Comparison of ENCODE assay signal across 11 cellular contexts in the genomic region with DNA sequence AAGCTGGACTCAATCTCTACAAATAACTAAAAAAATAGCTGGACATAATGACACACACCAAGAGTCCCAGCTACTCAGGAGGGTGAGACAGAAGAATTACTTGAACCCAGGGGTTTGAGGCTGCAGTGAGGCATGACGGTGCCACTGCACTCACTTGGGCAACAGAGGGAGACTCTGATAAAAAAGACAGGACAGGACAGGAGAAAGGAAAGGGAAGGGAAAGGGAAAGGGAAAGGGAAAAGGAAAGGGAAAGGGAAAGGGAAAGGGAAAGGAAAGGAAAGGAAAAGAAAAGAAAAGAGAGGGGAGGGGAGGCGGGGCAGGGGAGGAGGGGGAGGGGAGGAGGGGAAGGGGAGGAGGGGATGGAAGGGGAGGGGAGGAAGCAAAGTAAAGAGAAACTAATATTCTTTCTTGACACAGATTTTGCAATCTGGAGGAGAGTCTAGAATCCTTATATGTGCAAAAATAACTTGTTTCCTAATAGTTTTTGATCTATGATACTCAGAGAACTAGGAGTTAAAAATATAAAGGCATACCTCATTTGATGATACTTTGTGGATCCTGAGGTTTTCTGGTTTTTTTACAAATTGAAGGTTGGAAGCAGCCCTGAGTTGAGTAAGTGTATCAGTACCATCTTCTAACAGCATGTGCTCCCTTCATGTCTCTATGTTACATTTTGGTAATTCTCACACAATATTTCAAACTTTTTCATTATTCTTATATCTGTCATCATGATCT. TPM values are rescaled to one million over a fixed set of nuclear protein-coding genes. Genes with fewer than 3 reads are reported as not detected.
DNase-seq lines count a peak whose midpoint lies in the region; ATAC-seq and TF ChIP-seq lines count a peak whose summit lies in the region.
"Had no signal": no experiment of that assay in that cellular context is flagged by ENCODE, and none has a peak within 500 bp of the region (broad histone marks: within the 10 kb centered on the region; RNA-seq: fewer than 3 reads in every experiment).

No MANE protein-coding gene starts in this region.

- no peaks in the 10 kb centered on the region for H3K27me3 ChIP-seq in CD8-positive, alpha-beta T cell (ENCODE audit: insufficient read depth, low read length)

- intact Hi-C loops in CD8-positive, alpha-beta T cell (cut with DNase I, micrococcal nuclease): loop anchor here (5.0 kb wide), 1 partner anchor 35 kb away; no protein-coding TSS in a partner anchor

- CTCF ChIA-PET in CD8-positive, alpha-beta T cell (lab: Charles Lee): interaction anchor here (0.9 to 1.6 kb wide), 3 partner anchors 12 to 37 kb away, joined by 3 to 5 read pairs (median 4); a partner anchor contains a TSS

- peaks cover 56% of the 10 kb centered on the region for H3K4me1 ChIP-seq in CD8-positive, alpha-beta T cell (ENCODE audit: insufficient read depth, low read length)

- peaks cover 70% of the 10 kb centered on the region for H3K36me3 Mint-ChIP-seq in CD8-positive, alpha-beta T cell
- peaks cover 23% of the 10 kb centered on the region for H3K36me3 Mint-ChIP-seq in memory B cell

- TF ChIP-seq CTCF in CD8-positive, alpha-beta T cell (IDR thresholded peaks at IDR 0.05): no peak

- peak; percentile 55 for ATAC-seq in CD8-positive, alpha-beta T cell
- ATAC-seq in GM21526 (IDR thresholded peaks at IDR 0.05; ENCODE audit: low FRiP score, unreplicated experiment) (peak; percentile 22), memory B cell (ENCODE audit: low read depth) (no peak), HG02970 (IDR thresholded peaks at IDR 0.05; ENCODE audit: low FRiP score, unreplicated experiment) (no peak)

- H3K27me3 Mint-ChIP-seq in CD8-positive, alpha-beta T cell (ENCODE audit: low read depth): no peaks in the 10 kb centered on the region
- no peaks in the 10 kb centered on the region for H3K27me3 Mint-ChIP-seq in memory B cell

- no peaks in the 10 kb centered on the region for H3K9me3 ChIP-seq in CD8-positive, alpha-beta T cell (ENCODE audit: low read length)

- POLR2A ChIA-PET in CD8-positive, alpha-beta T cell (lab: Charles Lee): interaction anchor here (1.0 to 2.2 kb wide), 2 partner anchors 12 to 16 kb away, joined by 3 to 11 read pairs; a partner anchor contains a TSS

- H3K9me3 Mint-ChIP-seq in CD8-positive, alpha-beta T cell: no peaks in the 10 kb centered on the region
- no peaks in the 10 kb centered on the region for H3K9me3 Mint-ChIP-seq in memory B cell

- peak overlapping the region; percentile 67 for H3K4me3 Mint-ChIP-seq in CD8-positive, alpha-beta T cell
- no peak overlapping the region for H3K4me3 Mint-ChIP-seq in memory B cell

- peaks cover 27% of the 10 kb centered on the region for H3K36me3 ChIP-seq in CD8-positive, alpha-beta T cell (ENCODE audit: insufficient read depth, low read length)

- H3K27ac ChIP-seq in CD8-positive, alpha-beta T cell (ENCODE audit: low read depth, low read length): peak overlapping the region; percentile 2

- peaks cover 75% of the 10 kb centered on the region for H3K4me1 Mint-ChIP-seq in CD8-positive, alpha-beta T cell (ENCODE audit: low read depth)
- peaks cover 31% of the 10 kb centered on the region for H3K4me1 Mint-ChIP-seq in memory B cell

- peak overlapping the region; percentile 74 for H3K27ac Mint-ChIP-seq in CD8-positive, alpha-beta T cell
- peak overlapping the region; percentile 72 for H3K27ac Mint-ChIP-seq in memory B cell

- no peak for DNase-seq in CD8-positive, alpha-beta T cell
- DNase-seq in OCI-M1 (lab: John Stamatoyannopoulos, UW) (peak; percentile 50), memory B cell (ENCODE audit: low spot score in 2 of 2) (no peak), DMS153 treated with DMSO at 0.1 percent for 48 hours (lab: John Stamatoyannopoulos, UW; ENCODE audit: unreplicated experiment) (no peak), cerebellar cortex (ENCODE audit: low spot score) (no peak), NCI-H2196 (lab: John Stamatoyannopoulos, UW; ENCODE audit: unreplicated experiment) (no peak)
- DNase-seq: activated CD4-positive, CD25-positive, alpha-beta regulatory T cell treated with anti-CD3 and anti-CD28 coated beads, Interleukin-2, amount 50 U/mL, for 72 hours; DMS79; NCI-H1417 treated with DMSO at 0.1 percent for 48 hours had no signal

- H3K4me3 ChIP-seq in CD8-positive, alpha-beta T cell (ENCODE audit: low read depth, low read length): peak overlapping the region; percentile 13

RNA-seq across cellular contexts. Expression of a gene that starts 8.0 kb away (rescaled TPM):
- total RNA-seq in CD8-positive, alpha-beta T cell: 100 to 1,000 TPM; 196 to 206 TPM

RNA-seq across cellular contexts. Expression of a gene that starts 15.8 kb away (rescaled TPM):
- total RNA-seq in CD8-positive, alpha-beta T cell: 10 to 100 TPM in 1 of 2 experiments, 1 to 10 TPM in 1; 9.6 to 10.3 TPM

RNA-seq across cellular contexts. Expression of a gene that starts 29.7 kb away (rescaled TPM):
- total RNA-seq in CD8-positive, alpha-beta T cell: 1 to 10 TPM; 2.6 to 3.6 TPM

Comparison
In these comparisons a context has a peak if more than half of its experiments do, and no peak if none do; other contexts are left out.
1. ATAC-seq: peak in CD8-positive, alpha-beta T cell (single experiment) and GM21526 (single experiment); none in memory B cell (single experiment) and HG02970 (single experiment).